ENCODE assay signal across 8 cellular contexts in genomic region chr6:42104095-42104806, GRCh38.
DNase-seq lines count a peak whose midpoint lies in the region; ATAC-seq and TF ChIP-seq lines count a peak whose summit lies in the region.

No MANE protein-coding gene starts in this region.

- in situ Hi-C loops in astrocyte of the cerebellum (cut with HindIII; ENCODE audit: low sequenced_read_pairs): loop anchor here (5.0 kb wide), 1 partner anchor 68 kb away; the partner anchor contains the start of gene GUCA1A

- peaks cover 2% of the 10 kb centered on the region for H3K9me3 ChIP-seq in iPS-18c (ENCODE audit: control insufficient read depth, insufficient read depth, low read length)

- TF ChIP-seq CTCF in astrocyte of the cerebellum (IDR thresholded peaks at IDR 0.05; ENCODE audit: low read depth, low read length, missing control alignments): peak; percentile 62

- H3K4me3 ChIP-seq in astrocyte of the cerebellum (ENCODE audit: low read depth, low read length): peak overlapping the region; percentile 3
- H3K4me3 ChIP-seq in iPS-18c (ENCODE audit: insufficient read depth, low read depth, low read length): peak overlapping the region; percentile 57

- ATAC-seq in HG02642 (IDR thresholded peaks at IDR 0.05; ENCODE audit: poor library complexity, unreplicated experiment): peak; percentile 52

- DNase-seq in CD1c-positive myeloid dendritic cell (ENCODE audit: extremely low spot score) (peak; percentile 62), T-helper 2 cell (peak; percentile 33 to 79 (median 59)), astrocyte of the cerebellum (ENCODE audit: low read depth) (no peak), NCI-H1092 treated with DMSO at 0.1 percent for 48 hours (lab: John Stamatoyannopoulos, UW) (no peak), NCI-H526 (lab: John Stamatoyannopoulos, UW) (no peak)
- peak; percentile 86 for DNase-seq in stimulated activated CD4-positive, alpha-beta T cell treated with anti-CD3 and anti-CD28 coated beads, Interleukin-15, amount 100 ng/mL, for 24 hours

Comparison
In these comparisons a context has a peak if more than half of its experiments do, and no peak if none do; other contexts are left out.
1. DNase-seq: peak in CD1c-positive myeloid dendritic cell (single experiment), T-helper 2 cell (5 of 5) and stimulated activated CD4-positive, alpha-beta T cell treated with anti-CD3 and anti-CD28 coated beads, Interleukin-15, amount 100 ng/mL, for 24 hours (single experiment); none in astrocyte of the cerebellum (single experiment), NCI-H1092 treated with DMSO at 0.1 percent for 48 hours (single experiment) and NCI-H526 (0 of 2).